Comparison of ENCODE assay signal across 20 cellular contexts in genomic region chr12:14834502-14834901, GRCh38. TPM values are rescaled to one million over a fixed set of nuclear protein-coding genes. Genes with fewer than 3 reads are reported as not detected.
DNase-seq lines count a peak whose midpoint lies in the region; ATAC-seq and TF ChIP-seq lines count a peak whose summit lies in the region.
"Had no signal": no experiment of that assay in that cellular context is flagged by ENCODE, and none has a peak within 500 bp of the region (broad histone marks: within the 10 kb centered on the region; RNA-seq: fewer than 3 reads in every experiment).

No MANE protein-coding gene starts in this region.

- no peak overlapping the region for H4K91ac ChIP-seq in neuronal stem cell (ENCODE audit: low read depth, low read length, poor library complexity)

- H3K27ac ChIP-seq in brain microvascular endothelial cell, result peak overlapping the region; percentile 94
- H3K27ac ChIP-seq in neuronal stem cell (replicated peaks; ENCODE audit: low read length), result no peak overlapping the region
- H3K27ac ChIP-seq: BLaER1 treated with 17β-estradiol and CSF1 and Interleukin-3, amounts not matched to agents 10 nM and 100 nM had no signal

- in situ Hi-C loops in brain microvascular endothelial cell (cut with HindIII; ENCODE audit: low pct_ligation_motif_present, low sequenced_read_pairs), result no loop called here

- no peak for ATAC-seq in HG02623 (IDR thresholded peaks at IDR 0.05; ENCODE audit: unreplicated experiment)
- ATAC-seq: HCT116; stimulated activated memory B cell treated with anti-CD40 and anti-IgM and Interleukin-4, amounts not matched to agents 10 μg/mL and 1 μg/mL and 100 μg/mL, for 72 hours had no signal

- no peak overlapping the region for H3K4me2 ChIP-seq in neuronal stem cell (ENCODE audit: insufficient read depth, low read length, poor library complexity, severe bottlenecking)

- no peak overlapping the region for H2BK12ac ChIP-seq in neuronal stem cell (ENCODE audit: low read length)

- no peak overlapping the region for H2BK15ac ChIP-seq in neuronal stem cell (ENCODE audit: low read length)

- no peak overlapping the region for H4K8ac ChIP-seq in neuronal stem cell (ENCODE audit: low read depth, low read length)

- H3K4me1 ChIP-seq in neuronal stem cell (ENCODE audit: control insufficient read depth in 2 of 2, insufficient read depth in 1 of 2, low read depth in 1 of 2, low read length in 2 of 2), result peaks cover 0 to 7% of the 10 kb centered on the region in 2 donors
- H3K4me1 ChIP-seq: thyroid gland had no signal

- no peak overlapping the region for H2AK5ac ChIP-seq in neuronal stem cell (ENCODE audit: low read depth, low read length)

- H3K4ac ChIP-seq in neuronal stem cell (ENCODE audit: low read length), result no peak overlapping the region

- H3K27me3 ChIP-seq in brain microvascular endothelial cell (replicated peaks), result no peaks in the 10 kb centered on the region
- H3K27me3 ChIP-seq in neuronal stem cell (ENCODE audit: control insufficient read depth in 3 of 3, insufficient read depth in 3 of 3, low read depth in 1 of 3, low read length in 3 of 3), result no peaks in the 10 kb centered on the region
- H3K27me3 ChIP-seq: BLaER1 treated with 17β-estradiol and CSF1 and Interleukin-3, amounts not matched to agents 10 nM and 100 nM; thyroid gland had no signal

- no peak overlapping the region for H3K9ac ChIP-seq in neuronal stem cell (ENCODE audit: low read depth, low read length, poor library complexity)
- H3K9ac ChIP-seq: BLaER1 treated with 17β-estradiol and CSF1 and Interleukin-3, amounts not matched to agents 10 nM and 100 nM had no signal

- DNase-seq in DMS53 (lab: John Stamatoyannopoulos, UW), result peak; percentile 34
- no peak for DNase-seq in DMS53 treated with DMSO at 0.1 percent for 48 hours (lab: John Stamatoyannopoulos, UW; ENCODE audit: unreplicated experiment)
- no peak for DNase-seq in brain microvascular endothelial cell
- no peak for DNase-seq in neuronal stem cell (ENCODE audit: low spot score)
- no peak for DNase-seq in AML-193 (lab: John Stamatoyannopoulos, UW)
- DNase-seq: 8988T; activated CD4-positive, alpha-beta T cell treated with anti-CD3 and anti-CD28 coated beads for 48 hours; activated gamma-delta T cell; anterior cingulate cortex; DMS153; endodermal cell; mesendoderm; NCI-H1694; NCI-H345; RPMI8226; thyroid gland had no signal

- H3K36me3 ChIP-seq in brain microvascular endothelial cell (replicated peaks), result no peaks in the 10 kb centered on the region
- H3K36me3 ChIP-seq in neuronal stem cell (replicated peaks in 1 of 2; ENCODE audit: control insufficient read depth in 2 of 2, insufficient read depth in 2 of 2, low read length in 2 of 2), result no peaks in the 10 kb centered on the region
- H3K36me3 ChIP-seq: BLaER1 treated with 17β-estradiol and CSF1 and Interleukin-3, amounts not matched to agents 10 nM and 100 nM; thyroid gland had no signal

- H3K14ac ChIP-seq in neuronal stem cell (ENCODE audit: low read length), result no peak overlapping the region

- TF ChIP-seq CTCF in brain microvascular endothelial cell (IDR thresholded peaks at IDR 0.05; ENCODE audit: low read depth, low read length, missing control alignments), result no peak

- H3K18ac ChIP-seq in neuronal stem cell (ENCODE audit: low read length), result no peak overlapping the region

- no peaks in the 10 kb centered on the region for H3K79me1 ChIP-seq in neuronal stem cell (ENCODE audit: low read depth, low read length)

- H2BK120ac ChIP-seq in neuronal stem cell (ENCODE audit: low read depth, low read length), result no peak overlapping the region

- H2BK5ac ChIP-seq in neuronal stem cell (ENCODE audit: low read length), result no peak overlapping the region

- no peak overlapping the region for H3K23ac ChIP-seq in neuronal stem cell (ENCODE audit: low read depth, low read length, poor library complexity)

- peaks cover 0 to 2% of the 10 kb centered on the region in 2 donors for H3K9me3 ChIP-seq in neuronal stem cell (replicated peaks in 1 of 2; ENCODE audit: control insufficient read depth in 2 of 2, insufficient read depth in 1 of 2, low read depth in 1 of 2, low read length in 2 of 2)
- H3K9me3 ChIP-seq: BLaER1 treated with 17β-estradiol and CSF1 and Interleukin-3, amounts not matched to agents 10 nM and 100 nM; thyroid gland had no signal

- peak overlapping the region; percentile 72 for H2AFZ ChIP-seq in neuronal stem cell (ENCODE audit: low read length)

- H3K4me3 ChIP-seq in brain microvascular endothelial cell (ENCODE audit: low read depth, low read length) (no peak overlapping the region), neuronal stem cell (ENCODE audit: low read length in 2 of 2) (no peak overlapping the region)
- H3K4me3 ChIP-seq: BLaER1 treated with 17β-estradiol and CSF1 and Interleukin-3, amounts not matched to agents 10 nM and 100 nM; thyroid gland had no signal

RNA-seq across cellular contexts. Expression of gene ART4, which starts 8.8 kb away (rescaled TPM):
- polyA plus RNA-seq in neuronal stem cell (2013, experiment 1 of 2), result not detected
- not detected for polyA plus RNA-seq in neuronal stem cell (2013, experiment 2 of 2)

RNA-seq across cellular contexts. Expression of gene SMCO3, which starts 20.5 kb away (rescaled TPM):
- not detected for polyA plus RNA-seq in neuronal stem cell (2013, experiment 1 of 2)
- polyA plus RNA-seq in neuronal stem cell (2013, experiment 2 of 2), result not detected

RNA-seq across cellular contexts. Expression of gene C12orf60, which starts 31.0 kb away (rescaled TPM):
- 7.3 TPM for polyA plus RNA-seq in neuronal stem cell (2013, experiment 1 of 2)
- 6.9 TPM for polyA plus RNA-seq in neuronal stem cell (2013, experiment 2 of 2)

RNA-seq across cellular contexts. Expression of gene WBP11, which starts 31.2 kb away (rescaled TPM):
- 108 TPM for polyA plus RNA-seq in neuronal stem cell (2013, experiment 1 of 2)
- 110 TPM for polyA plus RNA-seq in neuronal stem cell (2013, experiment 2 of 2)

RNA-seq across cellular contexts. Expression of gene MGP, which starts 51.2 kb away (rescaled TPM):
- polyA plus RNA-seq in neuronal stem cell (2013, experiment 1 of 2), result not detected
- not detected for polyA plus RNA-seq in neuronal stem cell (2013, experiment 2 of 2)
